8 cellular contexts compared by ENCODE assay signal in the genomic region with DNA sequence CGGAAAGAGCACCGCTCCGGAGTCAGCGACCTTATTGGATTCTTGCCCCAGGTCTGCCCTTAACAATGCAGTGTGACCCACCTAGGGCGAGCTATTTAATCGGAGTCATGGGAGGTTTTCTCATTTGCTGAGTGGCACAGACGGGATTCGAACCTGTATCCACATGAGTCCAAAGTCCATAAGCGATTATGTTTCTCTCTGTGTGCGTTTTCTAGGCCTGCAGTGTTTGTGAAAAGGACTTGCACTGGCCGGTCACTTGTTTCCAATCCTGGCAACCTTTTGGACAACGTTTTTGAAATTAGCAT. TPM values are rescaled to one million over a fixed set of nuclear protein-coding genes. Genes with fewer than 3 reads are reported as not detected.
DNase-seq lines count a peak whose midpoint lies in the region; ATAC-seq lines count a peak whose summit lies in the region.

No MANE protein-coding gene starts in this region.

- DNase-seq in NCI-H345 (lab: John Stamatoyannopoulos, UW): peak; percentile 49
- DNase-seq in NCI-H345 treated with DMSO at 0.1 percent for 48 hours (lab: John Stamatoyannopoulos, UW; ENCODE audit: unreplicated experiment): no peak
- DNase-seq in SKM-1 treated with dmso at 0.1 percent for 144 hours (lab: John Stamatoyannopoulos, UW; ENCODE audit: unreplicated experiment): peak; percentile 25
- DNase-seq in left lobe of liver (ENCODE audit: low spot score): no peak
- DNase-seq in KBM-7: no peak
- DNase-seq in NCI-H524 treated with DMSO at 0.1 percent for 48 hours (lab: John Stamatoyannopoulos, UW): no peak

- H3K27ac ChIP-seq in subcutaneous abdominal adipose tissue (ENCODE audit: low read depth, low read length): no peak overlapping the region

- no peak for ATAC-seq in left lobe of liver

- peaks cover 6 to 15% (median 10%) of the 10 kb centered on the region in 5 donors for H3K27me3 ChIP-seq in subcutaneous abdominal adipose tissue (ENCODE audit: control insufficient read depth in 5 of 5, insufficient read depth in 4 of 5, low read length in 5 of 5)

- H3K9ac ChIP-seq in subcutaneous abdominal adipose tissue (ENCODE audit: low read length in 5 of 5): peak overlapping the region in 2 of 5 donors; percentile 44 to 53

- H3K4me3 ChIP-seq in iPS-11a (ENCODE audit: low read depth, low read length) (peak overlapping the region; percentile 62), subcutaneous abdominal adipose tissue (ENCODE audit: low read depth in 1 of 5, low read length in 5 of 5) (peak overlapping the region; percentile 37 to 72 (median 56))

- in situ Hi-C loops in KBM-7 (cut with MboI; ENCODE audit: low pct_unique_long_range_greater_than_20kb, low sequenced_read_pairs): no loop called here

- H3K36me3 ChIP-seq in subcutaneous abdominal adipose tissue (ENCODE audit: control insufficient read depth in 5 of 5, insufficient read depth in 5 of 5, low read length in 5 of 5): no peaks in the 10 kb centered on the region

- peaks cover 0 to 18% (median 15%) of the 10 kb centered on the region in 5 donors for H3K4me1 ChIP-seq in subcutaneous abdominal adipose tissue (ENCODE audit: control insufficient read depth in 5 of 5, insufficient read depth in 5 of 5, low read length in 5 of 5)

- H3K9me3 ChIP-seq in subcutaneous abdominal adipose tissue (ENCODE audit: control insufficient read depth in 5 of 5, low read length in 5 of 5): no peaks in the 10 kb centered on the region

RNA-seq across cellular contexts. Expression of a gene that starts 0.7 kb away (rescaled TPM):
- 1.4 TPM for total RNA-seq in left lobe of liver

Comparison
In these comparisons a context has a peak if more than half of its experiments do, and no peak if none do; other contexts are left out.
1. DNase-seq: peak in NCI-H345 (single experiment) and SKM-1 treated with dmso at 0.1 percent for 144 hours (single experiment); none in NCI-H345 treated with DMSO at 0.1 percent for 48 hours (single experiment), left lobe of liver (single experiment), KBM-7 (single experiment) and NCI-H524 treated with DMSO at 0.1 percent for 48 hours (single experiment).